In the genomic region with DNA sequence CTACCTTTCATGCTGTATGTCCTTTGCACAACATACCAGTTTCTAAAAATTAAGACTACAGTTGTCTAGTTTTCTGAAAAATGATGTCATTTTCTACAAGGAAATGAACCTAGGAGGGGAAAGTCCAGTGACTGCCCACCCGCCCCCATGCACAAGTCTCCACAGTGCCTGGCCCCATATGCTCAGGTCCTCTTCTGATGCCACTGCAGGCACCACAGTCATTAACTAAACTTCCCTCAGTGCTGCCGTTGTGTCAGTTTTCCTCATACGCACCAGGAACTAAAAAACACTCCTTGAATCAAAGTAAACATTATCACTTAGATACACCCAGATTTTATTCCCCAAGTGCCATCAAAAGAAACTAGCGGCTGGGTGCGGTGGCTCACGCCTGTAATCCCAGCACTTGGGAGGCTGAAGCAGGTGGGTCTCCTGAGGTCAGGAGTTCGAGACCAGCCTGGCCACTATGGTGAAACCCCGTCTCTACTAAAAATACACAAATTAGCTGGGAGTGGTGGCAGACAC, we compare ENCODE assay signal across 1 cellular context.
TF ChIP-seq lines count a peak whose summit lies in the region.

No MANE protein-coding gene starts in this region.

TF ChIP-seq in IMR-90, 13 proteins besides CTCF, POLR2A, EP300 and RAD21:
- TF ChIP-seq RFX5 (IDR thresholded peaks at IDR 0.05; ENCODE audit: low read depth, low read length) (no peak), MAZ (IDR thresholded peaks at IDR 0.05; ENCODE audit: borderline replicate concordance, low read depth, low read length) (no peak), RCOR1 (IDR thresholded peaks at IDR 0.05; ENCODE audit: insufficient replicate concordance, low read length) (no peak), CHD1 (IDR thresholded peaks at IDR 0.05; ENCODE audit: low read depth, low read length) (no peak), MAFK (IDR thresholded peaks at IDR 0.05; ENCODE audit: low read depth, low read length) (no peak), NFE2L2 (IDR thresholded peaks at IDR 0.05; ENCODE audit: low read depth, low read length) (no peak), SMC3 (IDR thresholded peaks at IDR 0.05; ENCODE audit: low read depth, low read length) (no peak), BHLHE40 (IDR thresholded peaks at IDR 0.05; ENCODE audit: low read depth, low read length) (no peak), MXI1 (IDR thresholded peaks at IDR 0.05; ENCODE audit: borderline replicate concordance, low read depth, low read length) (no peak), CEBPB (IDR thresholded peaks at IDR 0.05; ENCODE audit: low read depth, low read length) (no peak), FOS (IDR thresholded peaks at IDR 0.05; ENCODE audit: low read depth, low read length) (no peak)
- TF ChIP-seq, protein P1, sequence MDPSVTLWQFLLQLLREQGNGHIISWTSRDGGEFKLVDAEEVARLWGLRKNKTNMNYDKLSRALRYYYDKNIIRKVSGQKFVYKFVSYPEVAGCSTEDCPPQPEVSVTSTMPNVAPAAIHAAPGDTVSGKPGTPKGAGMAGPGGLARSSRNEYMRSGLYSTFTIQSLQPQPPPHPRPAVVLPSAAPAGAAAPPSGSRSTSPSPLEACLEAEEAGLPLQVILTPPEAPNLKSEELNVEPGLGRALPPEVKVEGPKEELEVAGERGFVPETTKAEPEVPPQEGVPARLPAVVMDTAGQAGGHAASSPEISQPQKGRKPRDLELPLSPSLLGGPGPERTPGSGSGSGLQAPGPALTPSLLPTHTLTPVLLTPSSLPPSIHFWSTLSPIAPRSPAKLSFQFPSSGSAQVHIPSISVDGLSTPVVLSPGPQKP (IDR thresholded peaks at IDR 0.05; ENCODE audit: borderline replicate concordance, low read depth, low read length) = no peak
